ENCODE assay signal across 14 cellular contexts in the genomic region with DNA sequence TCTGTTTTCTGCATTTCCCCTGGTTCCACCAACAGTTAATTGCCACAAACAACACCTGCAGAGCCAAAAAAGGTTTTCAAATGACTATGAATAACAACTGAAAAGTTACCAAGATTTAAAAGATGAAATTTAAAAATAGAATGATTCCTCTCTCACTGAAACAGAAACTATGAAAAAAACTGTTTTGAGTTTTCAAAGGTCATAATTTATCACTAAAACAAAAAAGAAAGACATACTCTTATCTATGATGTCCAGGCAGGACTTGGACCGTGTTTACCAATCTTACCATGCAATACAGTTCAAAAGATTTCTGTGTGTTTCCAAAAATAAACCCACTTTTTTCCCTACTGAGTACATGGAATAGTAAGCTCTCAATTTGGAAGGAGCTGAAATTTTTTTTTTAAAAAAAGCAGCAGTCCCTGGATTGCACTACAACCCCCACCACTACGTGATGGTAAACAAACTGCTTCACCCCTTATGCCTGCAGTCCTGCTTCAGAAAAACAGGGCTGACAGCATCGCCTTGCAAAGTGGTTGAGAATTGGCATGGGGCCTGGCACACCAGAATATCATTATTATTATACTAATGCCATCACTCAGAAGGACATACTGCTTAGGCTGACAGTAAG. TPM values are rescaled to one million over a fixed set of nuclear protein-coding genes. Genes with fewer than 3 reads are reported as not detected.
DNase-seq lines count a peak whose midpoint lies in the region; ATAC-seq and TF ChIP-seq lines count a peak whose summit lies in the region.
"Had no signal": no experiment of that assay in that cellular context is flagged by ENCODE, and none has a peak within 500 bp of the region (broad histone marks: within the 10 kb centered on the region; RNA-seq: fewer than 3 reads in every experiment).

No MANE protein-coding gene starts in this region.

- no peak overlapping the region for H2AK5ac ChIP-seq in neuronal stem cell (ENCODE audit: low read depth, low read length)

- no peak overlapping the region for H4K91ac ChIP-seq in neuronal stem cell (ENCODE audit: low read depth, low read length, poor library complexity)

- intact Hi-C loops in activated CD4-positive, alpha-beta T cell treated with anti-CD3 and anti-CD28 coated beads, Interleukin-2, amount 10 ng/mL, durations not matched to agents 24 days and 14 days (cut with micrococcal nuclease): no loop called here

- H3K27me3 Mint-ChIP-seq in activated CD4-positive, alpha-beta T cell treated with anti-CD3 and anti-CD28 coated beads, Interleukin-2, amount 10 ng/mL, durations not matched to agents 24 days and 14 days: no peaks in the 10 kb centered on the region
- H3K27me3 Mint-ChIP-seq in effector memory CD8-positive, alpha-beta T cell: no peaks in the 10 kb centered on the region

- H3K9ac ChIP-seq in neuronal stem cell (ENCODE audit: low read depth, low read length, poor library complexity): no peak overlapping the region

- no peak for TF ChIP-seq CTCF in thoracic aorta (IDR thresholded peaks at IDR 0.05)

- peaks cover 15% of the 10 kb centered on the region for H3K36me3 ChIP-seq in thoracic aorta
- H3K36me3 ChIP-seq in neuronal stem cell (replicated peaks in 1 of 2; ENCODE audit: control insufficient read depth in 2 of 2, insufficient read depth in 2 of 2, low read length in 2 of 2): peaks cover 10 to 93% of the 10 kb centered on the region in 2 donors

- DNase-seq in activated CD4-positive, alpha-beta T cell treated with anti-CD3 and anti-CD28 coated beads, Interleukin-2, amount 10 ng/mL, durations not matched to agents 24 days and 14 days: no peak
- no peak for DNase-seq in activated CD4-positive, alpha-beta T cell treated with anti-CD3 and anti-CD28 coated beads for 1 hour
- DNase-seq in effector memory CD8-positive, alpha-beta T cell: no peak
- DNase-seq in thoracic aorta (ENCODE audit: low spot score): no peak
- no peak for DNase-seq in cortex of kidney (lab: John Stamatoyannopoulos, UW)
- no peak for DNase-seq in neuronal stem cell (ENCODE audit: low spot score)
- DNase-seq in amniotic stem cell (lab: John Stamatoyannopoulos, UW): no peak
- DNase-seq: activated gamma-delta T cell treated with Interleukin-2 at 50 U/mL for 16 hours; GOT3; NCI-H345; stimulated activated CD4-positive, alpha-beta T cell treated with anti-CD3 and anti-CD28 coated beads, Interleukin-1b, Interleukin-23, amount 100 ng/mL, for 48 hours; stimulated activated naive CD4-positive, alpha-beta T cell treated with Interleukin-2 at 50 U/mL for 16 hours had no signal

- H3K4me3 ChIP-seq in thoracic aorta (no peak overlapping the region), neuronal stem cell (ENCODE audit: low read length in 2 of 2) (no peak overlapping the region)

- peaks cover 3% of the 10 kb centered on the region for H3K79me1 ChIP-seq in neuronal stem cell (ENCODE audit: low read depth, low read length)

- no peak overlapping the region for H2BK15ac ChIP-seq in neuronal stem cell (ENCODE audit: low read length)

- H2AFZ ChIP-seq in neuronal stem cell (ENCODE audit: low read length): no peak overlapping the region

- peak overlapping the region; percentile 77 for H3K27ac Mint-ChIP-seq in activated CD4-positive, alpha-beta T cell treated with anti-CD3 and anti-CD28 coated beads, Interleukin-2, amount 10 ng/mL, durations not matched to agents 24 days and 14 days
- peak overlapping the region; percentile 15 to 54 for H3K27ac Mint-ChIP-seq in effector memory CD8-positive, alpha-beta T cell

- peak overlapping the region; percentile 34 for H3K4me3 Mint-ChIP-seq in activated CD4-positive, alpha-beta T cell treated with anti-CD3 and anti-CD28 coated beads, Interleukin-2, amount 10 ng/mL, durations not matched to agents 24 days and 14 days
- H3K4me3 Mint-ChIP-seq in effector memory CD8-positive, alpha-beta T cell: no peak overlapping the region

- H3K4me2 ChIP-seq in neuronal stem cell (ENCODE audit: insufficient read depth, low read length, poor library complexity, severe bottlenecking): no peak overlapping the region

- no peak overlapping the region for H3K4ac ChIP-seq in neuronal stem cell (ENCODE audit: low read length)

- H2BK5ac ChIP-seq in neuronal stem cell (ENCODE audit: low read length): no peak overlapping the region

- H3K23ac ChIP-seq in neuronal stem cell (ENCODE audit: low read depth, low read length, poor library complexity): no peak overlapping the region

- H3K27me3 ChIP-seq in thoracic aorta (replicated peaks; ENCODE audit: insufficient read depth) (no peaks in the 10 kb centered on the region), neuronal stem cell (ENCODE audit: control insufficient read depth in 3 of 3, insufficient read depth in 3 of 3, low read depth in 1 of 3, low read length in 3 of 3) (no peaks in the 10 kb centered on the region)
- H3K27me3 ChIP-seq: neutrophil had no signal

- H4K8ac ChIP-seq in neuronal stem cell (ENCODE audit: low read depth, low read length): no peak overlapping the region

- H3K14ac ChIP-seq in neuronal stem cell (ENCODE audit: low read length): no peak overlapping the region

- H2BK12ac ChIP-seq in neuronal stem cell (ENCODE audit: low read length): no peak overlapping the region

- H3K9me3 Mint-ChIP-seq in activated CD4-positive, alpha-beta T cell treated with anti-CD3 and anti-CD28 coated beads, Interleukin-2, amount 10 ng/mL, durations not matched to agents 24 days and 14 days: no peaks in the 10 kb centered on the region
- no peaks in the 10 kb centered on the region for H3K9me3 Mint-ChIP-seq in effector memory CD8-positive, alpha-beta T cell

- H3K4me1 Mint-ChIP-seq in activated CD4-positive, alpha-beta T cell treated with anti-CD3 and anti-CD28 coated beads, Interleukin-2, amount 10 ng/mL, durations not matched to agents 24 days and 14 days: peaks cover 64% of the 10 kb centered on the region
- peaks cover 26 to 51% of the 10 kb centered on the region in 2 donors for H3K4me1 Mint-ChIP-seq in effector memory CD8-positive, alpha-beta T cell (ENCODE audit: low read depth in 2 of 2)

- peaks cover 74% of the 10 kb centered on the region for H3K36me3 Mint-ChIP-seq in activated CD4-positive, alpha-beta T cell treated with anti-CD3 and anti-CD28 coated beads, Interleukin-2, amount 10 ng/mL, durations not matched to agents 24 days and 14 days (ENCODE audit: low read depth)
- H3K36me3 Mint-ChIP-seq in effector memory CD8-positive, alpha-beta T cell (ENCODE audit: insufficient read depth): peaks cover 83% of the 10 kb centered on the region

- H3K4me1 ChIP-seq in thoracic aorta (ENCODE audit: control insufficient read depth in 1 of 2, low read depth in 2 of 2): peaks cover 10 to 46% of the 10 kb centered on the region in 2 donors
- H3K4me1 ChIP-seq in neuronal stem cell (ENCODE audit: control insufficient read depth in 2 of 2, insufficient read depth in 1 of 2, low read depth in 1 of 2, low read length in 2 of 2): no peaks in the 10 kb centered on the region

- no peak overlapping the region for H2BK120ac ChIP-seq in neuronal stem cell (ENCODE audit: low read depth, low read length)

- peak overlapping the region; percentile 43 to 46 for H3K27ac ChIP-seq in thoracic aorta
- no peak overlapping the region for H3K27ac ChIP-seq in neuronal stem cell (replicated peaks; ENCODE audit: low read length)
- H3K27ac ChIP-seq: neutrophil had no signal

- H3K9me3 ChIP-seq in thoracic aorta (no peaks in the 10 kb centered on the region), neuronal stem cell (replicated peaks in 1 of 2; ENCODE audit: control insufficient read depth in 2 of 2, insufficient read depth in 1 of 2, low read depth in 1 of 2, low read length in 2 of 2) (peaks cover 0 to 3% of the 10 kb centered on the region in 2 donors)
- H3K9me3 ChIP-seq: neutrophil had no signal

- ATAC-seq in HG03280 (IDR thresholded peaks at IDR 0.05; ENCODE audit: unreplicated experiment): peak; percentile 52
- ATAC-seq in effector memory CD8-positive, alpha-beta T cell (replicated peaks): no peak
- no peak for ATAC-seq in thoracic aorta (ENCODE audit: insufficient number of reproducible peaks, low FRiP score, low read depth)

- WGBS in neuronal stem cell (ENCODE audit: extremely low coverage in 2 of 2, insufficient read length in 2 of 2, insufficient replicate concordance in 1 of 2), 2 donors: no CpG with 5 or more reads among the region's 3 CpGs

- no peak overlapping the region for H3K18ac ChIP-seq in neuronal stem cell (ENCODE audit: low read length)

RNA-seq across cellular contexts. Expression of a gene that starts 8.5 kb away (rescaled TPM):
- 41.7 and 43.6 TPM in 2 replicates for total RNA-seq in activated CD4-positive, alpha-beta T cell treated with anti-CD3 and anti-CD28 coated beads, Interleukin-2, amount 10 ng/mL, durations not matched to agents 24 days and 14 days
- total RNA-seq in thoracic aorta: 10 to 100 TPM; 44.5 to 49.4 TPM
- 11.9 TPM for polyA plus RNA-seq in neuronal stem cell (2013, experiment 1 of 2)
- polyA plus RNA-seq in neuronal stem cell (2013, experiment 2 of 2): 12.0 TPM
